ENCODE assay signal across 17 cellular contexts in genomic region chr18:57352761-57353136, GRCh38. TPM values are rescaled to one million over a fixed set of nuclear protein-coding genes. Genes with fewer than 3 reads are reported as not detected.
DNase-seq lines count a peak whose midpoint lies in the region; ATAC-seq and TF ChIP-seq lines count a peak whose summit lies in the region.
"Had no signal": no experiment of that assay in that cellular context is flagged by ENCODE, and none has a peak within 500 bp of the region (broad histone marks: within the 10 kb centered on the region; RNA-seq: fewer than 3 reads in every experiment).

No MANE protein-coding gene starts in this region.

- H3K4me1 ChIP-seq in SK-N-SH (ENCODE audit: control insufficient read depth in 1 of 2, insufficient read depth in 2 of 2, low read depth in 1 of 2, low read length in 1 of 2) (peaks cover 0 to 5% of the 10 kb centered on the region in 2 experiments; a peak in 2 of 4 replicates), iPS-15b (ENCODE audit: control insufficient read depth, insufficient read depth, low read length) (peaks cover 6% of the 10 kb centered on the region)

- H3K27ac ChIP-seq in SK-N-SH (ENCODE audit: low read depth in 2 of 2, low read length in 1 of 2) (peak overlapping the region in 1 of 2 experiments; percentile 96; a peak in 2 of 4 replicates), WERI-Rb-1 (peak overlapping the region; percentile 92), temporal lobe (ENCODE audit: low read depth, low read length) (peak overlapping the region; percentile 50)
- H3K27ac ChIP-seq: KMS-11 had no signal

- H2AFZ ChIP-seq in SK-N-SH (ENCODE audit: low read depth), result no peak overlapping the region

- H3K4me3 ChIP-seq in SK-N-SH (ENCODE audit: low read depth in 2 of 2, low read length in 1 of 2) (peak overlapping the region in 1 of 2 experiments; percentile 37; a peak in 2 of 4 replicates), WERI-Rb-1 (ENCODE audit: low read depth, low read length) (peak overlapping the region; percentile 95), iPS-15b (ENCODE audit: low read depth, low read length) (peak overlapping the region; percentile 80)
- H3K4me3 ChIP-seq: mucosa of descending colon had no signal

- ATAC-seq in SK-N-SH treated with all-trans-retinoic acid at 6 μM for 48 hours (no peak), GM19455 (IDR thresholded peaks at IDR 0.05; ENCODE audit: unreplicated experiment) (no peak), HG03175 (IDR thresholded peaks at IDR 0.05; ENCODE audit: unreplicated experiment) (no peak)
- ATAC-seq: mucosa of descending colon; Right ventricle myocardium inferior; stimulated activated memory B cell treated with anti-CD40 and anti-IgM and Interleukin-4, amounts not matched to agents 10 μg/mL and 1 μg/mL and 100 μg/mL, for 72 hours had no signal

- H3K79me2 ChIP-seq in SK-N-SH (ENCODE audit: insufficient read depth), result no peaks in the 10 kb centered on the region

- TF ChIP-seq CTCF in SK-N-SH (IDR thresholded peaks at IDR 0.05), result no peak
- TF ChIP-seq CTCF in WERI-Rb-1 (IDR thresholded peaks at IDR 0.05; ENCODE audit: low read depth, low read length), result no peak

- no peaks in the 10 kb centered on the region for H3K9me2 ChIP-seq in SK-N-SH

- H3K9me3 ChIP-seq in SK-N-SH (no peaks in the 10 kb centered on the region), WERI-Rb-1 (ENCODE audit: severe bottlenecking) (no peaks in the 10 kb centered on the region), iPS-15b (ENCODE audit: control insufficient read depth, insufficient read depth, low read length) (no peaks in the 10 kb centered on the region)
- H3K9me3 ChIP-seq: mucosa of descending colon had no signal

- H3K4me2 ChIP-seq in SK-N-SH, result 0 out of 2 replicates have a peak overlapping the region, but pooled peaks have one; percentile 71
- H3K4me2 ChIP-seq: KMS-11 had no signal

- H3K27me3 ChIP-seq in SK-N-SH (ENCODE audit: insufficient read depth) (peaks cover 15% of the 10 kb centered on the region; the same call in 1 of the 2 replicates), WERI-Rb-1 (ENCODE audit: insufficient read depth, low read depth, severe bottlenecking) (no peaks in the 10 kb centered on the region), iPS-15b (ENCODE audit: control insufficient read depth, insufficient read depth, low read length) (peaks cover 27% of the 10 kb centered on the region)

- WGBS in SK-N-SH (ENCODE audit: low lambda C conversion rate), result 13% methylated on average over 6 of the region's 23 CpGs

- no peak for TF ChIP-seq RAD21 in SK-N-SH (IDR thresholded peaks at IDR 0.05; ENCODE audit: low read length)

- TF ChIP-seq EP300 in SK-N-SH (IDR thresholded peaks at IDR 0.05; ENCODE audit: borderline replicate concordance in 1 of 2, low read depth in 1 of 2, low read length in 1 of 2), result 0 out of 4 replicates have a peak, but pooled peaks of 1 of the 2 experiments have one; percentile 8

- peak; percentile 78 for DNase-seq in SK-N-SH
- DNase-seq in WERI-Rb-1, result peak; percentile 59
- DNase-seq in NCI-H2081 (lab: John Stamatoyannopoulos, UW), result no peak
- DNase-seq: activated naive CD4-positive, alpha-beta T cell treated with Interleukin-2 at 50 U/mL for 16 hours; mucosa of descending colon; stimulated activated CD4-positive, alpha-beta T cell treated with anti-CD3 and anti-CD28 coated beads, Interleukin-4, amount 100 ng/mL, for 24 hours had no signal

- no peak overlapping the region for H3K9ac ChIP-seq in SK-N-SH
- no peak overlapping the region for H3K9ac ChIP-seq in iPS-15b (ENCODE audit: low read depth, low read length)
- H3K9ac ChIP-seq: KMS-11 had no signal

- H3K36me3 ChIP-seq in SK-N-SH (replicated peaks in 1 of 2; ENCODE audit: control insufficient read depth in 1 of 2, insufficient read depth in 2 of 2, low read length in 1 of 2), result no peaks in the 10 kb centered on the region
- H3K36me3 ChIP-seq in WERI-Rb-1, result peaks cover 31% of the 10 kb centered on the region
- H3K36me3 ChIP-seq in iPS-15b (ENCODE audit: control insufficient read depth, insufficient read depth, low read length), result no peaks in the 10 kb centered on the region

- H3F3A ChIP-seq in SK-N-SH (replicated peaks; ENCODE audit: insufficient read depth), result no peaks in the 10 kb centered on the region

- no peaks in the 10 kb centered on the region for H4K20me1 ChIP-seq in SK-N-SH (ENCODE audit: insufficient read depth)

- POLR2A ChIA-PET in SK-N-SH (lab: Yijun Ruan, JAX), result interaction anchor here (0.7 to 3.7 kb wide), 3 partner anchors 83 to 304 kb away, joined by 3 to 43 read pairs (median 3); partner anchors contain the start of gene ONECUT2

- CTCF ChIA-PET in SK-N-SH (lab: Yijun Ruan, JAX), result interaction anchor here (0.8 to 1.4 kb wide), 2 partner anchors 82 to 601 kb away, joined by 3 read pairs; partner anchors contain the start of gene ONECUT2

TF ChIP-seq in SK-N-SH, 30 proteins besides CTCF, POLR2A, EP300 and RAD21 (continues in another document):
- no peak for TF ChIP-seq GABPA (IDR thresholded peaks at IDR 0.05; ENCODE audit: low read depth)
- peak; percentile 62 for TF ChIP-seq GATA2 (CRISPR knock-in tag; IDR thresholded peaks at IDR 0.05)
- TF ChIP-seq USF2 (IDR thresholded peaks at IDR 0.05; ENCODE audit: borderline replicate concordance, low read depth, low read length), result no peak
- TF ChIP-seq ZBTB33 (IDR thresholded peaks at IDR 0.05; ENCODE audit: borderline replicate concordance, low read depth), result no peak

TF ChIP-seq in SK-N-SH treated with all-trans-retinoic acid at 6 μM for 48 hours, 23 proteins besides CTCF, POLR2A, EP300 and RAD21 (continues in another document):
- TF ChIP-seq ZFP3 (CRISPR knock-in tag; IDR thresholded peaks at IDR 0.05) (no peak), GLIS3 (CRISPR knock-in tag; IDR thresholded peaks at IDR 0.05) (no peak), CREB5 (CRISPR knock-in tag; IDR thresholded peaks at IDR 0.05; ENCODE audit: low read depth) (no peak), ZNF70 (CRISPR knock-in tag; IDR thresholded peaks at IDR 0.05) (no peak), TCF4 (CRISPR knock-in tag; IDR thresholded peaks at IDR 0.05; ENCODE audit: borderline replicate concordance) (no peak), ZNF8 (CRISPR knock-in tag; IDR thresholded peaks at IDR 0.05) (no peak), ISL1 (CRISPR knock-in tag; IDR thresholded peaks at IDR 0.05) (no peak), ZC3H10 (CRISPR knock-in tag; IDR thresholded peaks at IDR 0.05) (no peak), CSDC2 (CRISPR knock-in tag; IDR thresholded peaks at IDR 0.05) (no peak), ZFP30 (CRISPR knock-in tag; IDR thresholded peaks at IDR 0.05) (no peak), BACH2 (CRISPR knock-in tag; IDR thresholded peaks at IDR 0.05; ENCODE audit: borderline replicate concordance) (no peak), ARNTL (CRISPR knock-in tag; IDR thresholded peaks at IDR 0.05; ENCODE audit: borderline replicate concordance, low read depth) (no peak), ZNF565 (CRISPR knock-in tag; conservative IDR thresholded peaks at IDR 0.05; ENCODE audit: low read depth) (no peak), CSRNP3 (CRISPR knock-in tag; IDR thresholded peaks at IDR 0.05) (no peak), RARB (CRISPR knock-in tag; IDR thresholded peaks at IDR 0.05) (no peak), PPARA (CRISPR knock-in tag; IDR thresholded peaks at IDR 0.05; ENCODE audit: borderline replicate concordance) (no peak), TOX (CRISPR knock-in tag; IDR thresholded peaks at IDR 0.05; ENCODE audit: borderline replicate concordance) (no peak), SNAI2 (CRISPR knock-in tag; IDR thresholded peaks at IDR 0.05) (no peak), ESRRG (CRISPR knock-in tag; IDR thresholded peaks at IDR 0.05) (no peak)

RNA-seq across cellular contexts. Expression of gene ST8SIA3, which starts 0.4 kb away (rescaled TPM):
- polyA plus RNA-seq in SK-N-SH (2012; rRNA removed), result 0.05 and 0.28 TPM in 2 replicates
- 0.39 and 0.58 TPM in 2 replicates for polyA plus RNA-seq in SK-N-SH (2012; cell fraction: cytosol; rRNA removed)
- 0.19 and 1.7 TPM in 2 replicates for polyA plus RNA-seq in SK-N-SH (2012; cell fraction: nucleus; rRNA removed)
- total RNA-seq in temporal lobe, result 22.6 TPM
- total RNA-seq: activated CD8-positive, alpha-beta memory T cell treated with anti-CD3 and anti-CD28 coated beads for 36 hours; NCI-H460; renal cortical epithelial cell; Right ventricle myocardium inferior had no signal

Comparison
In these comparisons a context has a peak if more than half of its experiments do, and no peak if none do; other contexts are left out.
1. DNase-seq: peak in SK-N-SH (single experiment) and WERI-Rb-1 (single experiment); none in NCI-H2081 (0 of 2).